In genomic region chr14:56944397-56944796, GRCh38 we compare ENCODE assay signal across 39 cellular contexts.
"Had no signal": no experiment of that assay in that cellular context is flagged by ENCODE, and none has a peak within 500 bp of the region (broad histone marks: within the 10 kb centered on the region; RNA-seq: fewer than 3 reads in every experiment).

No MANE protein-coding gene starts in this region.

- H3K36me3 Mint-ChIP-seq: activated naive CD4-positive, alpha-beta T cell treated with anti-CD3 and anti-CD28 coated beads, Interleukin-2, amount 10 ng/mL, durations not matched to agents 7 days and 5 days; activated naive CD4-positive, alpha-beta T cell treated with anti-CD3 and anti-CD28 coated beads, Interleukin-2, amount 50 U/mL, for 24 hours; activated naive CD8-positive, alpha-beta T cell; activated naive CD8-positive, alpha-beta T cell treated with anti-CD3 and anti-CD28 coated beads for 36 hours; activated naive CD8-positive, alpha-beta T cell treated with anti-CD3 and anti-CD28 coated beads, Interleukin-2, amount 10 ng/mL, durations not matched to agents 7 days and 5 days; brain had no signal

- H3K36me3 ChIP-seq: adrenal gland, ascending aorta, brain microvascular endothelial cell, breast epithelium, cardiac muscle cell had no signal

- DNase-seq: activated effector memory CD4-positive, alpha-beta T cell treated with anti-CD3 and anti-CD28 coated beads, Interleukin-2, amount 50 U/mL, for 16 hours; activated effector memory CD4-positive, alpha-beta T cell treated with Interleukin-2 at 50 U/mL for 16 hours; activated gamma-delta T cell; activated gamma-delta T cell treated with Interleukin-2 at 50 U/mL for 16 hours; activated naive CD4-positive, alpha-beta T cell; activated naive CD4-positive, alpha-beta T cell treated with anti-CD3 and anti-CD28 coated beads for 36 hours; activated naive CD4-positive, alpha-beta T cell treated with anti-CD3 and anti-CD28 coated beads, Interleukin-2, amount 10 ng/mL, durations not matched to agents 7 days and 5 days; activated naive CD4-positive, alpha-beta T cell treated with anti-CD3 and anti-CD28 coated beads, Interleukin-2, amount 50 U/mL, for 16 hours; activated naive CD4-positive, alpha-beta T cell treated with Interleukin-2 at 50 U/mL for 16 hours; activated naive CD8-positive, alpha-beta T cell treated with anti-CD3 and anti-CD28 coated beads for 36 hours; activated naive CD8-positive, alpha-beta T cell treated with anti-CD3 and anti-CD28 coated beads, Interleukin-2, amount 10 ng/mL, durations not matched to agents 7 days and 5 days; activated naive CD8-positive, alpha-beta T cell treated with anti-CD3 and anti-CD28 coated beads, Interleukin-2, amount 50 U/mL, for 24 hours; activated T-cell treated with anti-CD3 and anti-CD28 coated beads, Interleukin-2, amount 50 U/mL, for 24 hours; activated T-cell treated with anti-CD3 and anti-CD28 coated beads, Interleukin-2, amount 50 U/mL, for 4 hours; activated T-cell treated with anti-CD3 and anti-CD28 coated beads, Interleukin-2, amount 50 U/mL, for 48 hours; activated T-cell treated with anti-CD3 and anti-CD28 coated beads, Interleukin-2, amount 50 U/mL, for 72 hours; adrenal gland; amniotic stem cell; amygdala; anterior cingulate cortex; aorta; body of pancreas; brain microvascular endothelial cell; caudate nucleus; central memory CD4-positive, alpha-beta T cell; cerebellar nuclear complex had no signal

- H3K27me3 Mint-ChIP-seq: activated naive CD4-positive, alpha-beta T cell treated with anti-CD3 and anti-CD28 coated beads, Interleukin-2, amount 10 ng/mL, durations not matched to agents 7 days and 5 days; activated naive CD8-positive, alpha-beta T cell treated with anti-CD3 and anti-CD28 coated beads, Interleukin-2, amount 10 ng/mL, durations not matched to agents 7 days and 5 days had no signal

- H3K27me3 ChIP-seq: ascending aorta, body of pancreas, brain microvascular endothelial cell, cardiac muscle cell had no signal

- H3K27ac Mint-ChIP-seq: activated naive CD4-positive, alpha-beta T cell treated with anti-CD3 and anti-CD28 coated beads for 36 hours; activated naive CD4-positive, alpha-beta T cell treated with anti-CD3 and anti-CD28 coated beads, Interleukin-2, amount 10 ng/mL, durations not matched to agents 7 days and 5 days; activated naive CD4-positive, alpha-beta T cell treated with anti-CD3 and anti-CD28 coated beads, Interleukin-2, amount 50 U/mL, for 24 hours; activated naive CD4-positive, alpha-beta T cell treated with anti-CD3 and anti-CD28 coated beads, Interleukin-2, amount 50 U/mL, for 72 hours; activated naive CD8-positive, alpha-beta T cell; activated naive CD8-positive, alpha-beta T cell treated with anti-CD3 and anti-CD28 coated beads for 36 hours; activated naive CD8-positive, alpha-beta T cell treated with anti-CD3 and anti-CD28 coated beads, Interleukin-2, amount 10 ng/mL, durations not matched to agents 7 days and 5 days; activated naive CD8-positive, alpha-beta T cell treated with anti-CD3 and anti-CD28 coated beads, Interleukin-2, amount 50 U/mL, for 24 hours; activated T-cell treated with anti-CD3 and anti-CD28 coated beads, Interleukin-2, amount 50 U/mL, for 24 hours; activated T-cell treated with anti-CD3 and anti-CD28 coated beads, Interleukin-2, amount 50 U/mL, for 72 hours; activated T-helper 1 cell treated with anti-CD3 and anti-CD28 coated beads, Interleukin-12 subunit alpha, Interleukin-12 subunit beta, Interleukin-2, Interleukin-4 antibody, amounts not matched to agents 30 ng/mL and 10 ng/mL and 1 ng/mL, durations not matched to agents 14 hours and 24 hours and 36 hours; activated T-helper 17 cell treated with anti-CD3 and anti-CD28 coated beads, Interleukin-2, amount 50 U/mL, for 72 hours; activated T-helper 2 cell treated with anti-CD3 and anti-CD28 coated beads, Interferon-gamma antibody, Interleukin-2, Interleukin-4, amounts not matched to agents 10 μg/mL and 5 μg/mL and 100 μg/mL, durations not matched to agents 14 hours and 24 hours and 36 hours; brain had no signal

- H3K4me1 ChIP-seq: adrenal gland, ascending aorta, body of pancreas, breast epithelium had no signal

- ATAC-seq: activated naive CD4-positive, alpha-beta T cell treated with anti-CD3 and anti-CD28 coated beads, Interleukin-2, amount 50 U/mL, for 72 hours; activated naive CD8-positive, alpha-beta T cell treated with anti-CD3 and anti-CD28 coated beads, Interleukin-2, amount 50 U/mL, for 24 hours; activated T-cell treated with anti-CD3 and anti-CD28 coated beads, Interleukin-2, amount 50 U/mL, for 4 hours; activated T-cell treated with anti-CD3 and anti-CD28 coated beads, Interleukin-2, amount 50 U/mL, for 72 hours; activated T-helper 17 cell treated with anti-CD3 and anti-CD28 coated beads, Interleukin-2, amount 50 U/mL, for 72 hours; body of pancreas had no signal

- H3K4me3 Mint-ChIP-seq: activated naive CD4-positive, alpha-beta T cell treated with anti-CD3 and anti-CD28 coated beads for 36 hours; activated naive CD4-positive, alpha-beta T cell treated with anti-CD3 and anti-CD28 coated beads, Interleukin-2, amount 10 ng/mL, durations not matched to agents 7 days and 5 days; activated naive CD4-positive, alpha-beta T cell treated with anti-CD3 and anti-CD28 coated beads, Interleukin-2, amount 50 U/mL, for 24 hours; activated naive CD8-positive, alpha-beta T cell; activated naive CD8-positive, alpha-beta T cell treated with anti-CD3 and anti-CD28 coated beads for 36 hours; activated naive CD8-positive, alpha-beta T cell treated with anti-CD3 and anti-CD28 coated beads, Interleukin-2, amount 10 ng/mL, durations not matched to agents 7 days and 5 days; activated naive CD8-positive, alpha-beta T cell treated with anti-CD3 and anti-CD28 coated beads, Interleukin-2, amount 50 U/mL, for 24 hours; activated T-cell treated with anti-CD3 and anti-CD28 coated beads, Interleukin-2, amount 50 U/mL, for 24 hours; activated T-cell treated with anti-CD3 and anti-CD28 coated beads, Interleukin-2, amount 50 U/mL, for 4 hours; activated T-cell treated with anti-CD3 and anti-CD28 coated beads, Interleukin-2, amount 50 U/mL, for 72 hours; activated T-helper 1 cell treated with anti-CD3 and anti-CD28 coated beads, Interleukin-12 subunit alpha, Interleukin-12 subunit beta, Interleukin-2, Interleukin-4 antibody, amounts not matched to agents 30 ng/mL and 10 ng/mL and 1 ng/mL, durations not matched to agents 14 hours and 24 hours and 36 hours; activated T-helper 17 cell treated with anti-CD3 and anti-CD28 coated beads, Interleukin-2, amount 50 U/mL, for 72 hours; brain; central memory CD8-positive, alpha-beta T cell had no signal

- H3K4me3 ChIP-seq: adrenal gland, ascending aorta, body of pancreas, breast epithelium, cardiac muscle cell had no signal

- H3K9me3 Mint-ChIP-seq: activated naive CD4-positive, alpha-beta T cell treated with anti-CD3 and anti-CD28 coated beads, Interleukin-2, amount 10 ng/mL, durations not matched to agents 7 days and 5 days; activated naive CD8-positive, alpha-beta T cell treated with anti-CD3 and anti-CD28 coated beads, Interleukin-2, amount 10 ng/mL, durations not matched to agents 7 days and 5 days; activated T-helper 1 cell treated with anti-CD3 and anti-CD28 coated beads, Interleukin-12 subunit alpha, Interleukin-12 subunit beta, Interleukin-2, Interleukin-4 antibody, amounts not matched to agents 30 ng/mL and 10 ng/mL and 1 ng/mL, durations not matched to agents 14 hours and 24 hours and 36 hours had no signal

- H3K9me3 ChIP-seq: adrenal gland, ascending aorta, body of pancreas had no signal

- H3K27ac ChIP-seq: adrenal gland, ascending aorta, body of pancreas, brain microvascular endothelial cell, breast epithelium, cardiac muscle cell had no signal

- H3K4me1 Mint-ChIP-seq: activated naive CD4-positive, alpha-beta T cell treated with anti-CD3 and anti-CD28 coated beads, Interleukin-2, amount 10 ng/mL, durations not matched to agents 7 days and 5 days; activated naive CD4-positive, alpha-beta T cell treated with anti-CD3 and anti-CD28 coated beads, Interleukin-2, amount 50 U/mL, for 24 hours; activated naive CD8-positive, alpha-beta T cell treated with anti-CD3 and anti-CD28 coated beads for 36 hours; activated naive CD8-positive, alpha-beta T cell treated with anti-CD3 and anti-CD28 coated beads, Interleukin-2, amount 10 ng/mL, durations not matched to agents 7 days and 5 days; activated naive CD8-positive, alpha-beta T cell treated with anti-CD3 and anti-CD28 coated beads, Interleukin-2, amount 50 U/mL, for 24 hours; activated T-helper 17 cell treated with anti-CD3 and anti-CD28 coated beads, Interleukin-2, amount 50 U/mL, for 72 hours; brain; central memory CD8-positive, alpha-beta T cell had no signal

- FAIRE-seq: astrocyte, bronchial epithelial cell had no signal
